In genomic region chr14:67704018-67704417, GRCh38 we compare ENCODE assay signal across 1 cellular context.
TF ChIP-seq lines count a peak whose summit lies in the region.

No MANE protein-coding gene starts in this region.

TF ChIP-seq in H1, 55 proteins besides CTCF, POLR2A, EP300 and RAD21:
- no peak for TF ChIP-seq POLR2AphosphoS5 (IDR thresholded peaks at IDR 0.05; ENCODE audit: low read depth, low read length)
- TF ChIP-seq MAX (IDR thresholded peaks at IDR 0.05): no peak
